Comparison of ENCODE assay signal across 8 cellular contexts in the genomic region with DNA sequence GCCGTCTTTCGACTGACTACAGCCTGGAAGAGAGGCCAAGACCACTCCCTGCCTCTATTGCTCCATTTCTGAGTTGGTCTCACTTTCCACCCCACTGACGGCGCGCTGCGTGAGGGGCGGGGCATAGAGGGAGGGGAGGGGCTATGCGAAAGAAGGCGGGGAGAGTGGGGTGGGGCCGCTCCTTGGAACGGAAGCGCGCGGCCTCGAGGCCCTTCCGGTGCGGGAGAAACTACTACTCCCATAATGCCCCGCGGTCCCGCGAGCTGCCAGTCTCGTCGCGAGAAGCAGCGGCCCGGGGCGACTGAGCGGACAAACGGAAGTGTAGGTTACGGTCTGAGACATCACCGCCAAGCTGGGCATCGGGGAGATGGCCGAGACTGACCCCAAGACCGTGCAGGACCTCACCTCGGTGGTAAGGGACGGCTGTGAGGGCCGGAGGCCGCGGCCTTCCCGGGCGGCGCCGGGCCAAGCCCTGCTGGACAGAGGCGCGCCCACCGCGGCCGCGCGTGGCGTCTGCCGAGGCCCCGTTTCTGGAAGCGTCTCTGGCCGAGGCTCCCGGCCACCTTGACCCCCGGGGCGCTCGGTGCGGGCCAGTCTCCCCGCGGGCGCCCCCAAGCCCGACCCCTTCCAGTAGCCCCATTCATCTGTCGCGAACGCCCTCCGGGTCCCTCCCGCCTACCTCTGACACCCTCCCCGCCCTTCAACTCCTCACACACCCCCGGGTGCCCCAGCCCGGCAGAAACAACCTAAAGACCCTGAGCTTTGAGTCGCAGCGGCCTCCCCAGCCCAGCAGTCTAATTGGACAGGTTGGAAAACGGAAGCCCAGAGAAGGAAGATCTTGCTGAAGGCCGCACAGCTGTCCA. TPM values are rescaled to one million over a fixed set of nuclear protein-coding genes. Genes with fewer than 3 reads are reported as not detected.
DNase-seq lines count a peak whose midpoint lies in the region; ATAC-seq and TF ChIP-seq lines count a peak whose summit lies in the region.

A gene (plus strand): TSS at position 269 of the 863 bp plus-strand sequence. CDS start 99 bp downstream, at position 368.

- peak within 1 kb of the TSS; percentile 97 for H3K4me2 ChIP-seq in GM23248 (ENCODE audit: unreplicated experiment)
- peak within 1 kb of the TSS; percentile 91 for H3K4me2 ChIP-seq in Karpas-422 (ENCODE audit: low read depth, low read length, poor library complexity, severe bottlenecking)

- DNase-seq in EH (ENCODE audit: low read depth) (peak; percentile 92), GM23248 (peak; percentile 98), Karpas-422 (peak; percentile 97), RWPE1 (ENCODE audit: low spot score) (peak; percentile 97), fibroblast of mammary gland (ENCODE audit: low read depth) (peak; percentile 88)
- DNase-seq in activated T-helper 1 cell treated with anti-CD3 and anti-CD28 coated beads, Interleukin-2, amount 50 U/mL, for 16 hours (ENCODE audit: low read depth in 1 of 2, low spot score in 1 of 2), result peak; percentile 85 to 88
- DNase-seq in naive thymus-derived CD8-positive, alpha-beta T cell, result peak; percentile 87 to 95 (median 91)
- DNase-seq in stimulated activated naive B cell treated with anti-CD40 and anti-IgM and Interleukin-4, amounts not matched to agents 10 μg/mL and 1 μg/mL and 100 μg/mL, for 72 hours, result peak; percentile 92

- H3K9ac ChIP-seq in GM23248, result peak within 1 kb of the TSS; percentile 89
- H3K9ac ChIP-seq in Karpas-422 (ENCODE audit: low read length), result peak within 1 kb of the TSS; percentile 94

- H3K36me3 ChIP-seq in GM23248 (ENCODE audit: low read depth) (peaks cover 15% of the 10 kb centered on the region; the same call in 1 of the 2 replicates), Karpas-422 (ENCODE audit: insufficient read depth, low read length) (peaks cover 28% of the 10 kb centered on the region; the same call in 1 of the 2 replicates)

- H3K4me1 Mint-ChIP-seq in naive thymus-derived CD8-positive, alpha-beta T cell, result peaks cover 12 to 61% (median 30%) of the 10 kb centered on the region in 4 donors
- H3K4me1 Mint-ChIP-seq in stimulated activated naive B cell treated with anti-CD40 and anti-IgM and Interleukin-4, amounts not matched to agents 10 μg/mL and 1 μg/mL and 100 μg/mL, for 72 hours, result peaks cover 35 to 70% of the 10 kb centered on the region in 2 donors

- ATAC-seq in naive thymus-derived CD8-positive, alpha-beta T cell, result peak; percentile 96 to 98
- ATAC-seq in stimulated activated naive B cell treated with anti-CD40 and anti-IgM and Interleukin-4, amounts not matched to agents 10 μg/mL and 1 μg/mL and 100 μg/mL, for 72 hours (replicated peaks), result peak; percentile 95

- peaks cover 13% of the 10 kb centered on the region for H3F3A ChIP-seq in GM23248 (ENCODE audit: insufficient read depth)

- WGBS in GM23248 (ENCODE audit: low coverage in 1 of 2, low lambda C conversion rate in 2 of 2, missing lambda C conversion rate in 2 of 2), 2 experiments, result 2% methylated on average over 28 to 76 of the region's 76 CpGs

- peaks cover 0 to 43% (median 15%) of the 10 kb centered on the region in 3 donors for H3K36me3 Mint-ChIP-seq in naive thymus-derived CD8-positive, alpha-beta T cell
- peaks cover 14 to 18% of the 10 kb centered on the region in 2 donors for H3K36me3 Mint-ChIP-seq in stimulated activated naive B cell treated with anti-CD40 and anti-IgM and Interleukin-4, amounts not matched to agents 10 μg/mL and 1 μg/mL and 100 μg/mL, for 72 hours

- H3K27ac Mint-ChIP-seq in naive thymus-derived CD8-positive, alpha-beta T cell, result peak within 1 kb of the TSS; percentile 84 to 98 (median 97)
- peak within 1 kb of the TSS; percentile 99 for H3K27ac Mint-ChIP-seq in stimulated activated naive B cell treated with anti-CD40 and anti-IgM and Interleukin-4, amounts not matched to agents 10 μg/mL and 1 μg/mL and 100 μg/mL, for 72 hours

- peaks cover 0 to 4% (median 0%) of the 10 kb centered on the region in 5 donors for H3K27me3 Mint-ChIP-seq in naive thymus-derived CD8-positive, alpha-beta T cell
- H3K27me3 Mint-ChIP-seq in stimulated activated naive B cell treated with anti-CD40 and anti-IgM and Interleukin-4, amounts not matched to agents 10 μg/mL and 1 μg/mL and 100 μg/mL, for 72 hours, result no peaks in the 10 kb centered on the region

- H3K27me3 ChIP-seq in GM23248 (replicated peaks; ENCODE audit: insufficient read depth) (no peaks in the 10 kb centered on the region), Karpas-422 (ENCODE audit: low read length) (no peaks in the 10 kb centered on the region)

- POLR2A ChIA-PET in RWPE1 (lab: Yijun Ruan, JAX; ENCODE audit: low non-redundant PET), result no interaction called here
- POLR2A ChIA-PET in naive thymus-derived CD8-positive, alpha-beta T cell (lab: Charles Lee), result interaction anchor here (0.8 to 1.3 kb wide), 2 partner anchors 91 to 309 kb away, joined by 4 to 5 read pairs; a partner anchor contains a TSS

- H3K9me2 ChIP-seq in GM23248 (ENCODE audit: insufficient read depth) (no peaks in the 10 kb centered on the region), Karpas-422 (replicated peaks; ENCODE audit: insufficient read depth, low read length) (no peaks in the 10 kb centered on the region; the same call in 1 of the 2 replicates)

- in situ Hi-C loops in GM23248 (cut with MboI), result no loop called here

- H4K20me1 ChIP-seq in GM23248 (ENCODE audit: insufficient read depth) (no peaks in the 10 kb centered on the region), Karpas-422 (ENCODE audit: insufficient read depth, low read depth, low read length) (peaks cover 11% of the 10 kb centered on the region)

- peaks cover 28% of the 10 kb centered on the region for H3K4me1 ChIP-seq in GM23248 (ENCODE audit: insufficient read depth)
- peaks cover 19% of the 10 kb centered on the region for H3K4me1 ChIP-seq in Karpas-422 (ENCODE audit: low read length)

- H3K4me3 ChIP-seq in GM23248 (peak within 1 kb of the TSS; percentile 98), Karpas-422 (ENCODE audit: low read length) (peak within 1 kb of the TSS; percentile 94), fibroblast of mammary gland (ENCODE audit: control insufficient read depth, low read depth, low read length) (peak within 1 kb of the TSS; percentile 88)

- H3K27ac ChIP-seq in GM23248 (peak within 1 kb of the TSS; percentile 46), Karpas-422 (ENCODE audit: low read length) (no peak within 1 kb of the TSS), RWPE1 (peak within 1 kb of the TSS; percentile 69)

- H2AFZ ChIP-seq in GM23248 (peak within 1 kb of the TSS; percentile 89), Karpas-422 (ENCODE audit: low read length) (peak within 1 kb of the TSS; percentile 90)

- TF ChIP-seq CTCF in RWPE1 (conservative IDR thresholded peaks at IDR 0.05; ENCODE audit: low read depth) (no peak), fibroblast of mammary gland (conservative IDR thresholded peaks at IDR 0.05; ENCODE audit: control insufficient read depth, insufficient read depth, low read depth, low read length) (no peak)

- H3K9me3 Mint-ChIP-seq in naive thymus-derived CD8-positive, alpha-beta T cell, result peaks cover 0 to 3% (median 0%) of the 10 kb centered on the region in 9 donors
- peaks cover 6 to 9% of the 10 kb centered on the region in 2 donors for H3K9me3 Mint-ChIP-seq in stimulated activated naive B cell treated with anti-CD40 and anti-IgM and Interleukin-4, amounts not matched to agents 10 μg/mL and 1 μg/mL and 100 μg/mL, for 72 hours

- H3K9me3 ChIP-seq in GM23248 (ENCODE audit: low read depth) (no peaks in the 10 kb centered on the region), Karpas-422 (ENCODE audit: low read length) (no peaks in the 10 kb centered on the region)

- CTCF ChIA-PET in RWPE1 (lab: Yijun Ruan, JAX), result interaction anchor here (0.7 kb wide), 1 partner anchor 347 kb away, joined by 3 read pairs; no protein-coding TSS in a partner anchor

- H3K4me3 Mint-ChIP-seq in naive thymus-derived CD8-positive, alpha-beta T cell, result peak within 1 kb of the TSS; percentile 95 to 98 (median 97)
- H3K4me3 Mint-ChIP-seq in stimulated activated naive B cell treated with anti-CD40 and anti-IgM and Interleukin-4, amounts not matched to agents 10 μg/mL and 1 μg/mL and 100 μg/mL, for 72 hours, result peak within 1 kb of the TSS; percentile 96 to 99

- H3K79me2 ChIP-seq in GM23248 (ENCODE audit: insufficient read depth), result peaks cover 49% of the 10 kb centered on the region
- peaks cover 21% of the 10 kb centered on the region for H3K79me2 ChIP-seq in Karpas-422 (ENCODE audit: low read length)

RNA-seq across cellular contexts. Expression of the gene that starts here (rescaled TPM):
- total RNA-seq in GM23248 (2014; rRNA removed; shearing (Covaris generic)), result 20.7 and 32.2 TPM in 2 replicates
- 392 and 405 TPM in 2 replicates for polyA plus RNA-seq in GM23248 (2016; fragmentation: Nextera tagmentation; extraction: Ambion mirVana)
- total RNA-seq in Karpas-422 (2014; rRNA removed; shearing (Covaris generic); ENCODE audit: low replicate concordance), result 74.8 and 126 TPM in 2 replicates
- total RNA-seq in naive thymus-derived CD8-positive, alpha-beta T cell, result 10 to 100 TPM; 25.3 to 30.1 TPM
- 10 to 100 TPM; 17.6 to 25.6 (median 20.8) TPM for polyA plus RNA-seq in naive thymus-derived CD8-positive, alpha-beta T cell

Comparison
In these comparisons a context has a peak if more than half of its experiments do, and no peak if none do; other contexts are left out.
1. RNA of the gene that starts here (polyA plus RNA-seq): 392 to 405 TPM in GM23248; 17.6 to 25.6 TPM in naive thymus-derived CD8-positive, alpha-beta T cell; every median in the first group is over 10 times any median in the second.
2. Peak in every context shown above with its lines, with median percentiles within 50 percentile points of each other: DNase-seq and H3K4me3 ChIP-seq.